In genomic region chr11:124798991-124799383, GRCh38 we compare ENCODE assay signal across 8 cellular contexts. TPM values are rescaled to one million over a fixed set of nuclear protein-coding genes. Genes with fewer than 3 reads are reported as not detected.
DNase-seq lines count a peak whose midpoint lies in the region; ATAC-seq lines count a peak whose summit lies in the region.

No MANE protein-coding gene starts in this region.

- no peaks in the 10 kb centered on the region for H3K27me3 ChIP-seq in subcutaneous abdominal adipose tissue (ENCODE audit: control insufficient read depth in 5 of 5, insufficient read depth in 4 of 5, low read length in 5 of 5)

- DNase-seq in HS-27A (ENCODE audit: low read depth) (peak; percentile 11), OCI-M2 (lab: John Stamatoyannopoulos, UW; ENCODE audit: unreplicated experiment) (no peak), cerebellar nuclear complex (lab: John Stamatoyannopoulos, UW) (no peak)

- H3K9me3 ChIP-seq in ES-I3 (ENCODE audit: control insufficient read depth, insufficient read depth, low read length) = no peaks in the 10 kb centered on the region
- no peaks in the 10 kb centered on the region for H3K9me3 ChIP-seq in iPS-18c (ENCODE audit: control insufficient read depth, insufficient read depth, low read length)
- no peaks in the 10 kb centered on the region for H3K9me3 ChIP-seq in subcutaneous abdominal adipose tissue (ENCODE audit: control insufficient read depth in 5 of 5, low read length in 5 of 5)

- H3K36me3 Mint-ChIP-seq in activated T-helper 17 cell treated with anti-CD3 and anti-CD28 coated beads, Interleukin-2, amount 50 U/mL, for 72 hours (ENCODE audit: low read depth) = peaks cover 4% of the 10 kb centered on the region

- H3K27me3 Mint-ChIP-seq in activated T-helper 17 cell treated with anti-CD3 and anti-CD28 coated beads, Interleukin-2, amount 50 U/mL, for 72 hours = no peaks in the 10 kb centered on the region

- H3K27ac ChIP-seq in subcutaneous abdominal adipose tissue (ENCODE audit: low read depth, low read length) = peak overlapping the region; percentile 96

- ATAC-seq in GM21360 (IDR thresholded peaks at IDR 0.05; ENCODE audit: unreplicated experiment) = peak; percentile 24
- ATAC-seq in activated T-helper 17 cell treated with anti-CD3 and anti-CD28 coated beads, Interleukin-2, amount 50 U/mL, for 72 hours (replicated peaks) = no peak

- peak overlapping the region; percentile 86 for H3K27ac Mint-ChIP-seq in activated T-helper 17 cell treated with anti-CD3 and anti-CD28 coated beads, Interleukin-2, amount 50 U/mL, for 72 hours

- H3K36me3 ChIP-seq in ES-I3 (ENCODE audit: insufficient read depth, low read length) (no peaks in the 10 kb centered on the region), subcutaneous abdominal adipose tissue (ENCODE audit: control insufficient read depth in 5 of 5, insufficient read depth in 5 of 5, low read length in 5 of 5) (no peaks in the 10 kb centered on the region)

- H3K9ac ChIP-seq in ES-I3 (ENCODE audit: low read depth, low read length) = peak overlapping the region; percentile 83
- peak overlapping the region; percentile 52 to 94 (median 90) for H3K9ac ChIP-seq in subcutaneous abdominal adipose tissue (ENCODE audit: low read length in 5 of 5)

- H3K4me3 Mint-ChIP-seq in activated T-helper 17 cell treated with anti-CD3 and anti-CD28 coated beads, Interleukin-2, amount 50 U/mL, for 72 hours = peak overlapping the region; percentile 85

- H3K4me3 ChIP-seq in iPS-18c (ENCODE audit: insufficient read depth, low read depth, low read length) (peak overlapping the region; percentile 94), subcutaneous abdominal adipose tissue (ENCODE audit: low read depth in 1 of 5, low read length in 5 of 5) (peak overlapping the region; percentile 69 to 88 (median 87))

- H3K4me1 ChIP-seq in ES-I3 (ENCODE audit: insufficient read depth, low read length) = peaks cover 13% of the 10 kb centered on the region
- peaks cover 4 to 29% (median 25%) of the 10 kb centered on the region in 5 donors for H3K4me1 ChIP-seq in subcutaneous abdominal adipose tissue (ENCODE audit: control insufficient read depth in 5 of 5, insufficient read depth in 5 of 5, low read length in 5 of 5)

- peaks cover 13% of the 10 kb centered on the region for H3K4me1 Mint-ChIP-seq in activated T-helper 17 cell treated with anti-CD3 and anti-CD28 coated beads, Interleukin-2, amount 50 U/mL, for 72 hours

- H3K9me3 Mint-ChIP-seq in activated T-helper 17 cell treated with anti-CD3 and anti-CD28 coated beads, Interleukin-2, amount 50 U/mL, for 72 hours = no peaks in the 10 kb centered on the region

RNA-seq across cellular contexts. Expression of gene MSANTD2, which starts 1.2 kb away (rescaled TPM):
- 10 to 100 TPM in 1 of 2 donors, 1 to 10 TPM in 1; 6.9 to 10.6 TPM for total RNA-seq in activated T-helper 17 cell treated with anti-CD3 and anti-CD28 coated beads, Interleukin-2, amount 50 U/mL, for 72 hours

RNA-seq across cellular contexts. Expression of gene ESAM, which starts 36.9 kb away (rescaled TPM):
- under 1 TPM; 0.50 to 0.84 TPM for total RNA-seq in activated T-helper 17 cell treated with anti-CD3 and anti-CD28 coated beads, Interleukin-2, amount 50 U/mL, for 72 hours

RNA-seq across cellular contexts. Expression of gene VSIG2, which starts 46.9 kb away (rescaled TPM):
- total RNA-seq in activated T-helper 17 cell treated with anti-CD3 and anti-CD28 coated beads, Interleukin-2, amount 50 U/mL, for 72 hours = not detected

RNA-seq across cellular contexts. Expression of gene NRGN, which starts 59.2 kb away (rescaled TPM):
- total RNA-seq in activated T-helper 17 cell treated with anti-CD3 and anti-CD28 coated beads, Interleukin-2, amount 50 U/mL, for 72 hours = 1 to 10 TPM; 7.3 to 8.0 TPM
